8 cellular contexts compared by ENCODE assay signal in the genomic region with DNA sequence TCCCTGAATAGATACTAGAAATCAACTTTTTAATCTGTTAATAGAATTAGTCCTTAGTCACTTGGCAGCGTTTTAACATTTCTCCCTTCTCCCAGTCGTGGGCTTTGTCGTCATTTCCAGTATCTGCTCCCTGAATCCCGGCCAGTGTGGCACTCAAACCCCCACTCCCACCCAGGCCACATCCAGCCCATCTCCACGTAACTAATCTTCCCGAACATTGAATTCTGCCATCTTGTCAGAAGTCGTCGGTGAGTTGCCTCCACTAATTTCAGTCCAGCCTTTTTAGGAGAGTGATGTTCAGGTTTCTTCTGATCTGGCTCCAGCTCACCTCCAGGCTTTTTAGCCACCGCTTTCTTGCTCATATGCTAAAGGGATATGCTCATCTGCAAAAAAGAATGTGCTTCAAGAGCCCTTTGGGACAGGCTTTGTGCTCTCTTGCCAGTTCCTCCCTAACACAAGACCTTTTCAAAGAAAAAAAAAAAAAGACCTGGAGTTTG. TPM values are rescaled to one million over a fixed set of nuclear protein-coding genes. Genes with fewer than 3 reads are reported as not detected.
A peak's percentile ranks its signal among the peaks of the same experiment; 100 is the strongest.
DNase-seq lines count a peak whose midpoint lies in the region; ATAC-seq, FAIRE-seq and TF ChIP-seq lines count a peak whose summit lies in the region.

No MANE protein-coding gene starts in this region.

- H3K36me3 ChIP-seq in ES-I3 (ENCODE audit: insufficient read depth, low read length) = no peaks in the 10 kb centered on the region
- H3K36me3 ChIP-seq in small intestine (ENCODE audit: control insufficient read depth in 2 of 2, insufficient read depth in 2 of 2, low read length in 2 of 2) = no peaks in the 10 kb centered on the region

- H3K27me3 ChIP-seq in mononuclear cell (ENCODE audit: insufficient read depth, low read length) (no peaks in the 10 kb centered on the region), small intestine (ENCODE audit: control insufficient read depth in 2 of 2, insufficient read depth in 2 of 2, low read length in 2 of 2) (no peaks in the 10 kb centered on the region)

- H3K27ac ChIP-seq in small intestine (ENCODE audit: low read depth in 1 of 2, low read length in 1 of 2) = peak overlapping the region in 1 of 2 donors; percentile 99

- no peaks in the 10 kb centered on the region for H3K9me3 ChIP-seq in ES-I3 (ENCODE audit: control insufficient read depth, insufficient read depth, low read length)
- no peaks in the 10 kb centered on the region for H3K9me3 ChIP-seq in mononuclear cell (ENCODE audit: low read depth, low read length)
- H3K9me3 ChIP-seq in small intestine (ENCODE audit: control insufficient read depth, low read depth) = no peaks in the 10 kb centered on the region

- no peak for ATAC-seq in HG03460 (IDR thresholded peaks at IDR 0.05; ENCODE audit: unreplicated experiment)

- no peak for TF ChIP-seq CTCF in chondrocyte (IDR thresholded peaks at IDR 0.05)

- FAIRE-seq in small intestine (lab: Jason Lieb, UNC) = no peak

- H3K4me3 ChIP-seq in mononuclear cell (ENCODE audit: low read length) (peak overlapping the region; percentile 93), small intestine (ENCODE audit: low read depth in 1 of 2, low read length in 2 of 2) (peak overlapping the region in 1 of 2 donors; percentile 88)

- H3K4me1 ChIP-seq in ES-I3 (ENCODE audit: insufficient read depth, low read length) = no peaks in the 10 kb centered on the region
- H3K4me1 ChIP-seq in mononuclear cell (ENCODE audit: insufficient read depth, low read length) = peaks cover 39% of the 10 kb centered on the region
- peaks cover 4 to 9% of the 10 kb centered on the region in 2 donors for H3K4me1 ChIP-seq in small intestine (ENCODE audit: control insufficient read depth in 2 of 2, insufficient read depth in 1 of 2, low read depth in 1 of 2, low read length in 1 of 2)

- peaks cover 51% of the 10 kb centered on the region for H3K4me1 Mint-ChIP-seq in chondrocyte (ENCODE audit: low read depth)

- H3K9ac ChIP-seq in ES-I3 (ENCODE audit: low read depth, low read length) = peak overlapping the region; percentile 93

- H3K4me3 Mint-ChIP-seq in chondrocyte (ENCODE audit: unreplicated experiment) = peak overlapping the region; percentile 98

- DNase-seq in NCI-H526 treated with DMSO at 0.1 percent for 48 hours (lab: John Stamatoyannopoulos, UW) = peak; percentile 36
- DNase-seq in chondrocyte (ENCODE audit: low spot score) = no peak
- no peak for DNase-seq in small intestine
- DNase-seq in pons (ENCODE audit: low spot score) = no peak
- DNase-seq in stimulated activated CD4-positive, alpha-beta T cell treated with anti-CD3 and anti-CD28 coated beads, Interleukin-1b, Interleukin-23, amount 100 ng/mL, for 48 hours = no peak

- H3K9me3 Mint-ChIP-seq in chondrocyte (ENCODE audit: low read depth) = no peaks in the 10 kb centered on the region

- H3K36me3 Mint-ChIP-seq in chondrocyte (ENCODE audit: low read depth) = peaks cover 12% of the 10 kb centered on the region

- no peaks in the 10 kb centered on the region for H3K27me3 Mint-ChIP-seq in chondrocyte (ENCODE audit: low read depth)

- WGBS in small intestine, 3 donors = 7 to 9% (median 9%) methylated on average over 9 of the region's 9 CpGs

- H3K27ac Mint-ChIP-seq in chondrocyte (ENCODE audit: unreplicated experiment) = peak overlapping the region; percentile 97

RNA-seq across cellular contexts. Expression of gene TMEM165, which starts 1.3 kb away (rescaled TPM):
- total RNA-seq in chondrocyte (110 to 129 TPM (median 111 TPM) in 3 replicates), mononuclear cell (48.4 TPM)
- polyA plus RNA-seq in small intestine = 10 to 100 TPM; 26.7 to 52.4 (median 27.7) TPM

RNA-seq across cellular contexts. Expression of gene SRD5A3, which starts 51.0 kb away (rescaled TPM):
- total RNA-seq in chondrocyte (23.9 to 31.4 TPM (median 29.0 TPM) in 3 replicates), mononuclear cell (2.7 TPM)
- 1 to 10 TPM; 4.6 to 9.8 (median 9.1) TPM for polyA plus RNA-seq in small intestine
